Comparison of ENCODE assay signal across 9 cellular contexts in the genomic region with DNA sequence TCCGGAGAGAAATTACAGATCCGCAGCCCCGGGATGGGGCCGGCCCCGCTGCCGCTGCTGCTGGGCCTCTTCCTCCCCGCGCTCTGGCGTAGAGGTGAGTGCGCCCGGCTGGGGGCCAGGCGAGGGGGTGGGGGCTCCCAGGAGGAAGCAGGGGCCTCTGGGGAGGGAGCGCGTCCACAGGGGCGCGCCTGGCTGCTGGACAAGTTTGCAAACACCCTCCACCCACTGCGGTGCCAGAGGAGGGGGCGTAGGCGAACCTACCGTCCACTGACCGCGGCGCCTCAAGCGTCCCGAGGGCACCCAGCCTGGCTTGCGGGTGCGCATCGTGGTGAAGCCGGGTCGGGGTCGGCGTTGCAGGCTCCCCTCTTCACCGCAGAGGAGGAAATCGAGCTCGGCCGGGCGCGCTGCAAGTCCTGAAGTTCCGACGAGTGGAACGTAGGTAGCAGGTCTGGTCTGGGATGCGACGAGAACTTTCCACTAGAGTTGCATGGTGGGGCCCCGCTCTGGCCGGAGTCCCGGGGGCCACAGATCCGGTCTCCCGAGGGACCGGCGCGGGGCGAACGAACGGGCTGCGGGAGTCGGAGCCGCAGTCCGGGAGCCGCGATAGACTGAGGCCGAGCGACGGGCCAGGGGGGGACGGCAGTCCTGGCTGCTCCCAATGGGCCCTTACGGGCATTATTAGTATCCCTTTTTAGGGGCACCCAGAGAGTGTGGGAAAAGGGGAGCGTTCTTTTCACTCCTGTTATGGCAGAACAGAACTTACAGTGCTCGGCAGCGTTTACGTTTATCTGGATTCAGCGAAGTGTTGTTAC. TPM values are rescaled to one million over a fixed set of nuclear protein-coding genes. Genes with fewer than 3 reads are reported as not detected.
DNase-seq lines count a peak whose midpoint lies in the region; ATAC-seq and TF ChIP-seq lines count a peak whose summit lies in the region.
"Had no signal": no experiment of that assay in that cellular context is flagged by ENCODE, and none has a peak within 500 bp of the region (broad histone marks: within the 10 kb centered on the region; RNA-seq: fewer than 3 reads in every experiment).

No MANE protein-coding gene starts in this region.

- H3K4me1 ChIP-seq in gastroesophageal sphincter = peaks cover 0 to 60% (median 7%) of the 10 kb centered on the region in 3 donors
- H3K4me1 ChIP-seq in trophoblast cell (ENCODE audit: control insufficient read depth in 1 of 2, insufficient read depth in 2 of 2, low read length in 2 of 2) = peaks cover 5 to 6% of the 10 kb centered on the region in 2 experiments

- H3K23ac ChIP-seq in trophoblast cell (ENCODE audit: low read length) = no peak overlapping the region

- H3K4me2 ChIP-seq in trophoblast cell (ENCODE audit: low read length) = peak overlapping the region; percentile 99

- peak overlapping the region; percentile 50 for H2BK5ac ChIP-seq in trophoblast cell (ENCODE audit: low read depth, low read length, poor library complexity)

- TF ChIP-seq CTCF in gastroesophageal sphincter (IDR thresholded peaks at IDR 0.05) = no peak

- no peak overlapping the region for H3K27ac Mint-ChIP-seq in activated T-cell treated with anti-CD3 and anti-CD28 coated beads, Interleukin-2, amount 50 U/mL, for 72 hours

- peak; percentile 24 for ATAC-seq in HG03066 (IDR thresholded peaks at IDR 0.05; ENCODE audit: low read depth, unreplicated experiment)
- peak; percentile 44 to 51 for ATAC-seq in activated T-cell treated with anti-CD3 and anti-CD28 coated beads, Interleukin-2, amount 50 U/mL, for 72 hours (replicated peaks in 1 of 2)
- ATAC-seq in gastroesophageal sphincter = peak; percentile 20
- no peak for ATAC-seq in HG03139 (IDR thresholded peaks at IDR 0.05; ENCODE audit: unreplicated experiment)

- 0 to 2% methylated on average over 3 to 6 of the region's 70 CpGs for WGBS in gastroesophageal sphincter (ENCODE audit: low coverage in 1 of 2), 2 donors
- WGBS in trophoblast cell (ENCODE audit: extremely low coverage, insufficient coverage, insufficient read length) = no CpG with 5 or more reads among the region's 70 CpGs

- no peak overlapping the region for H2BK12ac ChIP-seq in trophoblast cell (ENCODE audit: low read length)

- no peaks in the 10 kb centered on the region for H3K9me3 Mint-ChIP-seq in activated T-cell treated with anti-CD3 and anti-CD28 coated beads, Interleukin-2, amount 50 U/mL, for 72 hours

- peak overlapping the region; percentile 54 for H4K8ac ChIP-seq in trophoblast cell (ENCODE audit: low read depth, low read length)

- H3K9ac ChIP-seq in trophoblast cell (ENCODE audit: low read length) = peak overlapping the region; percentile 35

- peaks cover 8% of the 10 kb centered on the region for H3K79me1 ChIP-seq in trophoblast cell (ENCODE audit: low read length)

- peak overlapping the region; percentile 92 for H3K18ac ChIP-seq in trophoblast cell (ENCODE audit: low read length)

- no peaks in the 10 kb centered on the region for H3K36me3 Mint-ChIP-seq in activated T-cell treated with anti-CD3 and anti-CD28 coated beads, Interleukin-2, amount 50 U/mL, for 72 hours (ENCODE audit: insufficient read depth in 2 of 2)

- no peak overlapping the region for H2AK5ac ChIP-seq in trophoblast cell (ENCODE audit: low read length)

- TF ChIP-seq EP300 in gastroesophageal sphincter (IDR thresholded peaks at IDR 0.05) = no peak

- H2BK120ac ChIP-seq in trophoblast cell (ENCODE audit: insufficient read depth, low read length, poor library complexity) = no peak overlapping the region

- H3K14ac ChIP-seq in trophoblast cell (ENCODE audit: low read length) = peak overlapping the region; percentile 88

- H3K36me3 ChIP-seq in gastroesophageal sphincter (no peaks in the 10 kb centered on the region), trophoblast cell (ENCODE audit: control insufficient read depth in 1 of 2, insufficient read depth in 2 of 2, low read length in 2 of 2) (no peaks in the 10 kb centered on the region)

- peak; percentile 80 for DNase-seq in DMS53 (lab: John Stamatoyannopoulos, UW)
- peak; percentile 35 to 44 for DNase-seq in activated T-cell treated with anti-CD3 and anti-CD28 coated beads, Interleukin-2, amount 50 U/mL, for 72 hours
- DNase-seq in trophoblast cell = peak in 1 of 2 donors; percentile 30
- no peak for DNase-seq in NK-92 (lab: John Stamatoyannopoulos, UW; ENCODE audit: unreplicated experiment)
- no peak for DNase-seq in NCI-H1694 treated with DMSO at 0.1 percent for 48 hours (lab: John Stamatoyannopoulos, UW)

- peak overlapping the region; percentile 74 to 77 for H3K4me3 Mint-ChIP-seq in activated T-cell treated with anti-CD3 and anti-CD28 coated beads, Interleukin-2, amount 50 U/mL, for 72 hours

- H3K4me1 Mint-ChIP-seq in activated T-cell treated with anti-CD3 and anti-CD28 coated beads, Interleukin-2, amount 50 U/mL, for 72 hours (ENCODE audit: low read depth) = peaks cover 16% of the 10 kb centered on the region

- H3K27me3 Mint-ChIP-seq in activated T-cell treated with anti-CD3 and anti-CD28 coated beads, Interleukin-2, amount 50 U/mL, for 72 hours (ENCODE audit: low read depth) = peaks cover 15% of the 10 kb centered on the region

- H2AFZ ChIP-seq in trophoblast cell (ENCODE audit: insufficient read depth, low read length, poor library complexity) = peak overlapping the region; percentile 72

- H3K27ac ChIP-seq in gastroesophageal sphincter (peak overlapping the region; percentile 21 to 91 (median 87)), trophoblast cell (ENCODE audit: low read depth, low read length) (peak overlapping the region; percentile 68)
- H3K27ac ChIP-seq: KMS-11 had no signal

- no peaks in the 10 kb centered on the region for H3K9me3 ChIP-seq in gastroesophageal sphincter
- H3K9me3 ChIP-seq in trophoblast cell (ENCODE audit: insufficient read depth, low read depth, low read length) = no peaks in the 10 kb centered on the region

- no peak for TF ChIP-seq POLR2A in gastroesophageal sphincter (IDR thresholded peaks at IDR 0.05)

- H4K12ac ChIP-seq in trophoblast cell (ENCODE audit: low read depth, low read length) = peak overlapping the region; percentile 39

- peak overlapping the region; percentile 15 for H4K91ac ChIP-seq in trophoblast cell (ENCODE audit: low read depth, low read length)

- H3K4ac ChIP-seq in trophoblast cell (ENCODE audit: low read depth, low read length) = peak overlapping the region; percentile 8

- H3K79me2 ChIP-seq in trophoblast cell (ENCODE audit: control insufficient read depth, insufficient read depth, low read length, poor library complexity) = peaks cover 2% of the 10 kb centered on the region

- no peaks in the 10 kb centered on the region for H3K27me3 ChIP-seq in gastroesophageal sphincter
- H3K27me3 ChIP-seq in trophoblast cell (ENCODE audit: insufficient read depth, low read length) = peaks cover 2% of the 10 kb centered on the region

- peak overlapping the region; percentile 59 to 97 for H3K4me3 ChIP-seq in gastroesophageal sphincter
- peak overlapping the region; percentile 97 for H3K4me3 ChIP-seq in trophoblast cell (ENCODE audit: low read depth, low read length)

RNA-seq across cellular contexts. Expression of a gene that starts 0.5 kb away (rescaled TPM):
- total RNA-seq in activated T-cell treated with anti-CD3 and anti-CD28 coated beads, Interleukin-2, amount 50 U/mL, for 72 hours = 1 to 10 TPM; 2.0 to 3.0 TPM
- 10 to 100 TPM; 13.2 to 47.4 (median 32.3) TPM for total RNA-seq in gastroesophageal sphincter
- 6.7 and 7.5 TPM in 2 replicates for polyA plus RNA-seq in trophoblast cell (2013)

RNA-seq across cellular contexts. Expression of a gene that starts 14.9 kb away (rescaled TPM):
- 10 to 100 TPM; 89.9 to 92.8 TPM for total RNA-seq in activated T-cell treated with anti-CD3 and anti-CD28 coated beads, Interleukin-2, amount 50 U/mL, for 72 hours
- total RNA-seq in gastroesophageal sphincter = 10 to 100 TPM; 28.9 to 57.1 (median 40.0) TPM
- polyA plus RNA-seq in trophoblast cell (2013) = 14.6 and 16.2 TPM in 2 replicates

Comparison
In these comparisons a context has a peak if more than half of its experiments do, and no peak if none do; other contexts are left out.
1. DNase-seq: peak in DMS53 (single experiment) and activated T-cell treated with anti-CD3 and anti-CD28 coated beads, Interleukin-2, amount 50 U/mL, for 72 hours (2 of 2); none in NK-92 (single experiment) and NCI-H1694 treated with DMSO at 0.1 percent for 48 hours (single experiment).